ENCODE assay signal across 8 cellular contexts in genomic region chr18:50507120-50507590, GRCh38. TPM values are rescaled to one million over a fixed set of nuclear protein-coding genes. Genes with fewer than 3 reads are reported as not detected.
DNase-seq lines count a peak whose midpoint lies in the region; ATAC-seq and TF ChIP-seq lines count a peak whose summit lies in the region.

No MANE protein-coding gene starts in this region.

- CTCF ChIA-PET in activated CD8-positive, alpha-beta T cell treated with anti-CD3 and anti-CD28 coated beads for 36 hours (lab: Charles Lee) = no interaction called here
- CTCF ChIA-PET in activated CD8-positive, alpha-beta T cell treated with anti-CD3 and anti-CD28 coated beads, Interleukin-2, amount 10 ng/mL, durations not matched to agents 7 days and 5 days (lab: Charles Lee) = no interaction called here
- CTCF ChIA-PET in naive thymus-derived CD4-positive, alpha-beta T cell (lab: Charles Lee) = no interaction called here

- H3K4me1 ChIP-seq in naive thymus-derived CD4-positive, alpha-beta T cell (ENCODE audit: control insufficient read depth in 2 of 2, insufficient read depth in 2 of 2, low read length in 2 of 2) = no peaks in the 10 kb centered on the region

- H3K4me3 ChIP-seq in naive thymus-derived CD4-positive, alpha-beta T cell (ENCODE audit: low read length) = no peak overlapping the region

- H3K27ac ChIP-seq in naive thymus-derived CD4-positive, alpha-beta T cell (ENCODE audit: low read depth, low read length) = no peak overlapping the region

- POLR2A ChIA-PET in activated CD8-positive, alpha-beta T cell treated with anti-CD3 and anti-CD28 coated beads for 36 hours (lab: Charles Lee) = no interaction called here
- POLR2A ChIA-PET in activated CD8-positive, alpha-beta T cell treated with anti-CD3 and anti-CD28 coated beads, Interleukin-2, amount 10 ng/mL, durations not matched to agents 7 days and 5 days (lab: Charles Lee) = no interaction called here
- POLR2A ChIA-PET in naive thymus-derived CD4-positive, alpha-beta T cell (lab: Charles Lee) = no interaction called here

- H3K36me3 ChIP-seq in naive thymus-derived CD4-positive, alpha-beta T cell (ENCODE audit: control insufficient read depth in 2 of 3, insufficient read depth in 3 of 3, low read length in 3 of 3) = no peaks in the 10 kb centered on the region

- H3K36me3 Mint-ChIP-seq in activated CD8-positive, alpha-beta T cell treated with anti-CD3 and anti-CD28 coated beads for 36 hours (ENCODE audit: low read depth) = no peaks in the 10 kb centered on the region
- H3K36me3 Mint-ChIP-seq in activated CD8-positive, alpha-beta T cell treated with anti-CD3 and anti-CD28 coated beads, Interleukin-2, amount 10 ng/mL, durations not matched to agents 7 days and 5 days (ENCODE audit: low read depth) = no peaks in the 10 kb centered on the region
- H3K36me3 Mint-ChIP-seq in neural crest cell (ENCODE audit: low read depth) = no peaks in the 10 kb centered on the region
- H3K36me3 Mint-ChIP-seq in naive thymus-derived CD4-positive, alpha-beta T cell = no peaks in the 10 kb centered on the region

- no peaks in the 10 kb centered on the region for H3K27me3 ChIP-seq in naive thymus-derived CD4-positive, alpha-beta T cell (ENCODE audit: control insufficient read depth in 2 of 2, insufficient read depth in 2 of 2, low read length in 2 of 2)

- H3K4me1 Mint-ChIP-seq in activated CD8-positive, alpha-beta T cell treated with anti-CD3 and anti-CD28 coated beads for 36 hours (ENCODE audit: low read depth) = no peaks in the 10 kb centered on the region
- H3K4me1 Mint-ChIP-seq in activated CD8-positive, alpha-beta T cell treated with anti-CD3 and anti-CD28 coated beads, Interleukin-2, amount 10 ng/mL, durations not matched to agents 7 days and 5 days (ENCODE audit: low read depth) = no peaks in the 10 kb centered on the region
- H3K4me1 Mint-ChIP-seq in neural crest cell = peaks cover 6% of the 10 kb centered on the region
- H3K4me1 Mint-ChIP-seq in naive thymus-derived CD4-positive, alpha-beta T cell = no peaks in the 10 kb centered on the region

- no peak overlapping the region for H3K27ac Mint-ChIP-seq in activated CD8-positive, alpha-beta T cell treated with anti-CD3 and anti-CD28 coated beads for 36 hours
- no peak overlapping the region for H3K27ac Mint-ChIP-seq in activated CD8-positive, alpha-beta T cell treated with anti-CD3 and anti-CD28 coated beads, Interleukin-2, amount 10 ng/mL, durations not matched to agents 7 days and 5 days
- no peak overlapping the region for H3K27ac Mint-ChIP-seq in neural crest cell (ENCODE audit: unreplicated experiment)
- H3K27ac Mint-ChIP-seq in naive thymus-derived CD4-positive, alpha-beta T cell = no peak overlapping the region

- peaks cover 12% of the 10 kb centered on the region for H3K27me3 Mint-ChIP-seq in activated CD8-positive, alpha-beta T cell treated with anti-CD3 and anti-CD28 coated beads for 36 hours
- H3K27me3 Mint-ChIP-seq in activated CD8-positive, alpha-beta T cell treated with anti-CD3 and anti-CD28 coated beads, Interleukin-2, amount 10 ng/mL, durations not matched to agents 7 days and 5 days (ENCODE audit: low read depth) = no peaks in the 10 kb centered on the region
- no peaks in the 10 kb centered on the region for H3K27me3 Mint-ChIP-seq in neural crest cell (ENCODE audit: low read depth)
- peaks cover 0 to 52% (median 26%) of the 10 kb centered on the region in 5 donors for H3K27me3 Mint-ChIP-seq in naive thymus-derived CD4-positive, alpha-beta T cell

- ATAC-seq in activated CD8-positive, alpha-beta T cell treated with anti-CD3 and anti-CD28 coated beads for 36 hours = no peak
- ATAC-seq in activated CD8-positive, alpha-beta T cell treated with anti-CD3 and anti-CD28 coated beads, Interleukin-2, amount 10 ng/mL, durations not matched to agents 7 days and 5 days = no peak
- peak; percentile 60 for ATAC-seq in esophagus mucosa
- ATAC-seq in naive thymus-derived CD4-positive, alpha-beta T cell = no peak

- no peaks in the 10 kb centered on the region for H3K9me3 ChIP-seq in naive thymus-derived CD4-positive, alpha-beta T cell (ENCODE audit: control insufficient read depth in 2 of 3, low read length in 3 of 3)

- no peak overlapping the region for H3K4me3 Mint-ChIP-seq in activated CD8-positive, alpha-beta T cell treated with anti-CD3 and anti-CD28 coated beads for 36 hours
- H3K4me3 Mint-ChIP-seq in activated CD8-positive, alpha-beta T cell treated with anti-CD3 and anti-CD28 coated beads, Interleukin-2, amount 10 ng/mL, durations not matched to agents 7 days and 5 days = no peak overlapping the region
- no peak overlapping the region for H3K4me3 Mint-ChIP-seq in neural crest cell
- no peak overlapping the region for H3K4me3 Mint-ChIP-seq in naive thymus-derived CD4-positive, alpha-beta T cell

- intact Hi-C loops in activated CD8-positive, alpha-beta T cell treated with anti-CD3 and anti-CD28 coated beads for 36 hours (cut with micrococcal nuclease) = no loop called here
- intact Hi-C loops in naive thymus-derived CD4-positive, alpha-beta T cell (cut with micrococcal nuclease) = no loop called here

- TF ChIP-seq CTCF in activated CD8-positive, alpha-beta T cell treated with anti-CD3 and anti-CD28 coated beads for 36 hours (IDR thresholded peaks at IDR 0.05) = no peak
- peak; percentile 77 for TF ChIP-seq CTCF in neural crest cell (conservative IDR thresholded peaks at IDR 0.05)

- DNase-seq in activated CD8-positive, alpha-beta T cell treated with anti-CD3 and anti-CD28 coated beads for 36 hours = peak; percentile 19
- no peak for DNase-seq in activated CD8-positive, alpha-beta T cell treated with anti-CD3 and anti-CD28 coated beads, Interleukin-2, amount 10 ng/mL, durations not matched to agents 7 days and 5 days
- DNase-seq in NCI-H82 treated with DMSO at 0.1 percent for 48 hours (lab: John Stamatoyannopoulos, UW; ENCODE audit: unreplicated experiment) (peak; percentile 20), neural crest cell (ENCODE audit: low read depth, low spot score) (peak; percentile 54), germinal center (ENCODE audit: low spot score) (no peak), epidermal melanocyte (ENCODE audit: insufficient read length, low spot score) (no peak)
- DNase-seq in naive thymus-derived CD4-positive, alpha-beta T cell = no peak

- no peaks in the 10 kb centered on the region for H3K9me3 Mint-ChIP-seq in activated CD8-positive, alpha-beta T cell treated with anti-CD3 and anti-CD28 coated beads for 36 hours
- H3K9me3 Mint-ChIP-seq in activated CD8-positive, alpha-beta T cell treated with anti-CD3 and anti-CD28 coated beads, Interleukin-2, amount 10 ng/mL, durations not matched to agents 7 days and 5 days (ENCODE audit: insufficient read depth) = no peaks in the 10 kb centered on the region
- no peaks in the 10 kb centered on the region for H3K9me3 Mint-ChIP-seq in neural crest cell
- H3K9me3 Mint-ChIP-seq in naive thymus-derived CD4-positive, alpha-beta T cell = peaks cover 0 to 12% (median 3%) of the 10 kb centered on the region in 11 donors

RNA-seq across cellular contexts. Expression of gene MAPK4, which starts 52.7 kb away (rescaled TPM):
- not detected for total RNA-seq in activated CD8-positive, alpha-beta T cell treated with anti-CD3 and anti-CD28 coated beads for 36 hours
- total RNA-seq in activated CD8-positive, alpha-beta T cell treated with anti-CD3 and anti-CD28 coated beads, Interleukin-2, amount 10 ng/mL, durations not matched to agents 7 days and 5 days = not detected
- total RNA-seq in esophagus mucosa = 0.12 TPM
- total RNA-seq in neural crest cell = 9.1 and 9.3 TPM in 2 replicates
- total RNA-seq in naive thymus-derived CD4-positive, alpha-beta T cell = not detected
- polyA plus RNA-seq in naive thymus-derived CD4-positive, alpha-beta T cell = not detected

Comparison
In these comparisons a context has a peak if more than half of its experiments do, and no peak if none do; other contexts are left out.
1. DNase-seq: peak in activated CD8-positive, alpha-beta T cell treated with anti-CD3 and anti-CD28 coated beads for 36 hours (single experiment), NCI-H82 treated with DMSO at 0.1 percent for 48 hours (single experiment) and neural crest cell (single experiment); none in activated CD8-positive, alpha-beta T cell treated with anti-CD3 and anti-CD28 coated beads, Interleukin-2, amount 10 ng/mL, durations not matched to agents 7 days and 5 days (single experiment), germinal center (single experiment), epidermal melanocyte (single experiment) and naive thymus-derived CD4-positive, alpha-beta T cell (0 of 9).